ENCODE assay signal across 1 cellular context in the genomic region with DNA sequence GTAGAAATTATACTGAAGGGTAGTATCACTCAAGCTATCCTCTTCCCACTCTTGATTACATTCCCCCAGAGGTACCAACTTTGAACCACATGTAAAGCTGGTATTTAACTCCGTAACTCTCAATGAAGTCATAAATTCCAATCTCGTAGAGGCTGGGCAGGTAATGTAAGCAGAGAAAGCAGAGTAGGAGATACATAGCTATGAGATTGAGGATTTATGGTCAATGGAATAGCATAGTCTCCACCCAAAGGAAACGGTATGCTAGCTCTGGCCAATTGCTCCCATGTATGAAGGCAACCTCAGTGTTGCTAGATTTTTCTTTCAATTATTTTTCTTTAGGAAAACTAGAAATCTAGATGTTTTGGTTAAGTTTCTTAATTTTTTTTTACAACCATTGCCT.
TF ChIP-seq lines count a peak whose summit lies in the region.

No MANE protein-coding gene starts in this region.

TF ChIP-seq in K562, 482 proteins besides CTCF, POLR2A, EP300 and RAD21 (continued from another document):
- TF ChIP-seq, protein P1, sequence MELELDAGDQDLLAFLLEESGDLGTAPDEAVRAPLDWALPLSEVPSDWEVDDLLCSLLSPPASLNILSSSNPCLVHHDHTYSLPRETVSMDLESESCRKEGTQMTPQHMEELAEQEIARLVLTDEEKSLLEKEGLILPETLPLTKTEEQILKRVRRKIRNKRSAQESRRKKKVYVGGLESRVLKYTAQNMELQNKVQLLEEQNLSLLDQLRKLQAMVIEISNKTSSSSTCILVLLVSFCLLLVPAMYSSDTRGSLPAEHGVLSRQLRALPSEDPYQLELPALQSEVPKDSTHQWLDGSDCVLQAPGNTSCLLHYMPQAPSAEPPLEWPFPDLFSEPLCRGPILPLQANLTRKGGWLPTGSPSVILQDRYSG (tag; conservative IDR thresholded peaks at IDR 0.05; ENCODE audit: low read depth): no peak
- no peak for TF ChIP-seq SOX6 (IDR thresholded peaks at IDR 0.05)
- TF ChIP-seq SMARCB1 (IDR thresholded peaks at IDR 0.05; ENCODE audit: insufficient read length, low read depth): no peak
